16 cellular contexts compared by ENCODE assay signal in genomic region chr7:883029-884021, GRCh38. TPM values are rescaled to one million over a fixed set of nuclear protein-coding genes. Genes with fewer than 3 reads are reported as not detected.
DNase-seq lines count a peak whose midpoint lies in the region; ATAC-seq and TF ChIP-seq lines count a peak whose summit lies in the region.
"Had no signal": no experiment of that assay in that cellular context is flagged by ENCODE, and none has a peak within 500 bp of the region (broad histone marks: within the 10 kb centered on the region; RNA-seq: fewer than 3 reads in every experiment).

No MANE protein-coding gene starts in this region.

- H3K4me3 ChIP-seq in esophagus muscularis mucosa = no peak overlapping the region
- no peak overlapping the region for H3K4me3 ChIP-seq in mucosa of descending colon
- no peak overlapping the region for H3K4me3 ChIP-seq in aorta (ENCODE audit: low read length in 2 of 2)

- intact Hi-C loops in natural killer cell (cut with micrococcal nuclease) = no loop called here
- intact Hi-C loops in esophagus muscularis mucosa (cut with DNase I) = no loop called here
- intact Hi-C loops in mucosa of descending colon (cut with DNase I, micrococcal nuclease) = no loop called here
- intact Hi-C loops in aorta (cut with DNase I) = no loop called here

- TF ChIP-seq EP300 in esophagus muscularis mucosa (IDR thresholded peaks at IDR 0.05) = no peak

- H3K4me1 ChIP-seq in esophagus muscularis mucosa = peaks cover 60 to 80% (median 68%) of the 10 kb centered on the region in 4 donors
- peaks cover 9% of the 10 kb centered on the region for H3K4me1 ChIP-seq in mucosa of descending colon (ENCODE audit: low read depth)
- H3K4me1 ChIP-seq in aorta (ENCODE audit: control insufficient read depth in 1 of 2, insufficient read depth in 2 of 2, low read length in 2 of 2) = no peaks in the 10 kb centered on the region

- no peaks in the 10 kb centered on the region for H3K9me3 Mint-ChIP-seq in natural killer cell treated with Interleukin-12 subunit alpha and Interleukin-12 subunit beta and Interleukin-15 and Interleukin-18, amount 100 ng/mL, for 72 hours
- no peaks in the 10 kb centered on the region for H3K9me3 Mint-ChIP-seq in natural killer cell
- H3K9me3 Mint-ChIP-seq: memory B cell; stimulated activated effector memory CD8-positive, alpha-beta T cell treated with anti-CD3 and anti-CD28 coated beads, Interleukin-12 subunit alpha, Interleukin-12 subunit beta, amount 100 ng/mL, for 72 hours had no signal

- no peaks in the 10 kb centered on the region for H3K36me3 Mint-ChIP-seq in natural killer cell treated with Interleukin-12 subunit alpha and Interleukin-12 subunit beta and Interleukin-15 and Interleukin-18, amount 100 ng/mL, for 72 hours
- H3K36me3 Mint-ChIP-seq in natural killer cell = no peaks in the 10 kb centered on the region

- no peaks in the 10 kb centered on the region for H3K27me3 Mint-ChIP-seq in natural killer cell treated with Interleukin-12 subunit alpha and Interleukin-12 subunit beta and Interleukin-15 and Interleukin-18, amount 100 ng/mL, for 72 hours
- H3K27me3 Mint-ChIP-seq in natural killer cell (ENCODE audit: low read depth in 2 of 2) = no peaks in the 10 kb centered on the region
- H3K27me3 Mint-ChIP-seq: memory B cell had no signal

- no peaks in the 10 kb centered on the region for H3K9me3 ChIP-seq in esophagus muscularis mucosa
- no peaks in the 10 kb centered on the region for H3K9me3 ChIP-seq in mucosa of descending colon
- H3K9me3 ChIP-seq in aorta (ENCODE audit: control insufficient read depth, low read length) = no peaks in the 10 kb centered on the region

- H3K4me1 Mint-ChIP-seq in natural killer cell treated with Interleukin-12 subunit alpha and Interleukin-12 subunit beta and Interleukin-15 and Interleukin-18, amount 100 ng/mL, for 72 hours (ENCODE audit: low read depth in 2 of 2) = peaks cover 6 to 27% of the 10 kb centered on the region in 2 donors
- H3K4me1 Mint-ChIP-seq in natural killer cell = peaks cover 12 to 23% of the 10 kb centered on the region in 2 donors

- peak overlapping the region; percentile 11 to 62 (median 32) for H3K27ac ChIP-seq in esophagus muscularis mucosa (replicated peaks in 1 of 4)
- H3K27ac ChIP-seq in aorta (ENCODE audit: low read depth in 1 of 2, low read length in 2 of 2) = no peak overlapping the region

- H3K27me3 ChIP-seq in esophagus muscularis mucosa (no peaks in the 10 kb centered on the region), aorta (ENCODE audit: control insufficient read depth in 1 of 2, insufficient read depth in 2 of 2, low read length in 1 of 2) (no peaks in the 10 kb centered on the region)

- 70% methylated on average over 32 of the region's 51 CpGs for WGBS in esophagus muscularis mucosa
- 85 to 87% methylated on average over 50 to 51 of the region's 51 CpGs for WGBS in aorta, 2 donors

- TF ChIP-seq CTCF in natural killer cell (IDR thresholded peaks at IDR 0.05) = no peak
- TF ChIP-seq CTCF in esophagus muscularis mucosa (IDR thresholded peaks at IDR 0.05) = no peak
- TF ChIP-seq CTCF in mucosa of descending colon (IDR thresholded peaks at IDR 0.05) = no peak

- TF ChIP-seq POLR2A in esophagus muscularis mucosa (IDR thresholded peaks at IDR 0.05; ENCODE audit: low read depth) (no peak), GM18505 (IDR thresholded peaks at IDR 0.05; ENCODE audit: borderline replicate concordance, extremely low read depth, insufficient read depth, insufficient read length) (no peak)

- H3K27ac Mint-ChIP-seq in natural killer cell treated with Interleukin-12 subunit alpha and Interleukin-12 subunit beta and Interleukin-15 and Interleukin-18, amount 100 ng/mL, for 72 hours = peak overlapping the region in 1 of 2 donors; percentile 29
- no peak overlapping the region for H3K27ac Mint-ChIP-seq in natural killer cell
- H3K27ac Mint-ChIP-seq: memory B cell; stimulated activated effector memory CD8-positive, alpha-beta T cell treated with anti-CD3 and anti-CD28 coated beads, Interleukin-12 subunit alpha, Interleukin-12 subunit beta, amount 100 ng/mL, for 72 hours had no signal

- H3K4me3 Mint-ChIP-seq in natural killer cell treated with Interleukin-12 subunit alpha and Interleukin-12 subunit beta and Interleukin-15 and Interleukin-18, amount 100 ng/mL, for 72 hours = no peak overlapping the region
- no peak overlapping the region for H3K4me3 Mint-ChIP-seq in natural killer cell
- H3K4me3 Mint-ChIP-seq: memory B cell; stimulated activated effector memory CD8-positive, alpha-beta T cell treated with anti-CD3 and anti-CD28 coated beads, Interleukin-12 subunit alpha, Interleukin-12 subunit beta, amount 100 ng/mL, for 72 hours had no signal

- DNase-seq in natural killer cell treated with Interleukin-12 subunit alpha and Interleukin-12 subunit beta and Interleukin-15 and Interleukin-18, amount 100 ng/mL, for 72 hours (ENCODE audit: low spot score) = peak; percentile 32
- DNase-seq in natural killer cell = no peak
- DNase-seq in esophagus muscularis mucosa (ENCODE audit: extremely low spot score) = no peak
- peak in 2 of 3 donors; percentile 25 to 45 for DNase-seq in mucosa of descending colon
- peak; percentile 50 to 70 for DNase-seq in aorta
- DNase-seq in NCI-H2107 (lab: John Stamatoyannopoulos, UW) = no peak
- DNase-seq: activated CD4-positive, alpha-beta T cell treated with anti-CD3 and anti-CD28 coated beads for 4 hours; DMS79; hippocampal formation; NCI-H2171 treated with DMSO at 0.1 percent for 48 hours; PC-3; stimulated activated CD4-positive, alpha-beta T cell treated with anti-CD3 and anti-CD28 coated beads, Interleukin-4, amount 100 ng/mL, for 1 hour had no signal

- ATAC-seq in natural killer cell treated with Interleukin-12 subunit alpha and Interleukin-12 subunit beta and Interleukin-15 and Interleukin-18, amount 100 ng/mL, for 72 hours = no peak
- ATAC-seq in natural killer cell = no peak
- ATAC-seq in mucosa of descending colon = no peak
- ATAC-seq in aorta (ENCODE audit: low FRiP score) = no peak
- ATAC-seq in HG03442 (IDR thresholded peaks at IDR 0.05; ENCODE audit: unreplicated experiment) = no peak
- no peak for ATAC-seq in GM18505 (IDR thresholded peaks at IDR 0.05; ENCODE audit: unreplicated experiment)
- ATAC-seq: PC-3; stimulated activated effector memory CD8-positive, alpha-beta T cell treated with anti-CD3 and anti-CD28 coated beads, Interleukin-12 subunit alpha, Interleukin-12 subunit beta, amount 100 ng/mL, for 72 hours had no signal

- H3K36me3 ChIP-seq in esophagus muscularis mucosa (peaks cover 18 to 36% (median 31%) of the 10 kb centered on the region in 4 donors), mucosa of descending colon (ENCODE audit: low read depth) (no peaks in the 10 kb centered on the region), aorta (ENCODE audit: control insufficient read depth in 1 of 2, insufficient read depth in 2 of 2, low read length in 1 of 2) (no peaks in the 10 kb centered on the region)

RNA-seq across cellular contexts. Expression of gene GET4, which starts 7.0 kb away (rescaled TPM):
- total RNA-seq in natural killer cell treated with Interleukin-12 subunit alpha and Interleukin-12 subunit beta and Interleukin-15 and Interleukin-18, amount 100 ng/mL, for 72 hours = 10 to 100 TPM; 42.8 to 44.5 TPM
- total RNA-seq in natural killer cell (10 to 100 TPM; 69.3 to 81.6 (median 73.2) TPM), esophagus muscularis mucosa (10 to 100 TPM; 24.7 to 41.3 (median 35.2) TPM), mucosa of descending colon (10 to 100 TPM; 36.9 to 48.8 (median 48.2) TPM), aorta (10 to 100 TPM; 19.9 to 22.7 TPM)
- 10 to 100 TPM; 16.5 to 58.3 TPM for polyA plus RNA-seq in aorta

RNA-seq across cellular contexts. Expression of gene SUN1, which starts 51.0 kb away (rescaled TPM):
- 10 to 100 TPM; 34.3 to 50.4 TPM for total RNA-seq in natural killer cell treated with Interleukin-12 subunit alpha and Interleukin-12 subunit beta and Interleukin-15 and Interleukin-18, amount 100 ng/mL, for 72 hours
- total RNA-seq in natural killer cell (10 to 100 TPM; 40.2 to 63.5 (median 48.0) TPM), esophagus muscularis mucosa (100 to 1,000 TPM; 132 to 149 (median 147) TPM), mucosa of descending colon (100 to 1,000 TPM; 151 to 179 (median 164) TPM), aorta (100 to 1,000 TPM; 200 to 236 TPM)
- 100 to 1,000 TPM in 1 of 2 donors, 10 to 100 TPM in 1; 36.3 to 120 TPM for polyA plus RNA-seq in aorta

Comparison
In these comparisons a context has a peak if more than half of its experiments do, and no peak if none do; other contexts are left out.
1. DNase-seq: peak in natural killer cell treated with Interleukin-12 subunit alpha and Interleukin-12 subunit beta and Interleukin-15 and Interleukin-18, amount 100 ng/mL, for 72 hours (single experiment), mucosa of descending colon (2 of 3) and aorta (2 of 2); none in natural killer cell (single experiment), esophagus muscularis mucosa (single experiment) and NCI-H2107 (single experiment).
2. H3K27ac ChIP-seq: peak in esophagus muscularis mucosa (4 of 4); none in aorta (0 of 2).